ENCODE assay signal across 1 cellular context in genomic region chr4:186746581-186746980, GRCh38.
TF ChIP-seq lines count a peak whose summit lies in the region.

No MANE protein-coding gene starts in this region.

TF ChIP-seq in SK-N-SH, 30 proteins besides CTCF, POLR2A, EP300 and RAD21 (continued from another document):
- TF ChIP-seq, protein P1, sequence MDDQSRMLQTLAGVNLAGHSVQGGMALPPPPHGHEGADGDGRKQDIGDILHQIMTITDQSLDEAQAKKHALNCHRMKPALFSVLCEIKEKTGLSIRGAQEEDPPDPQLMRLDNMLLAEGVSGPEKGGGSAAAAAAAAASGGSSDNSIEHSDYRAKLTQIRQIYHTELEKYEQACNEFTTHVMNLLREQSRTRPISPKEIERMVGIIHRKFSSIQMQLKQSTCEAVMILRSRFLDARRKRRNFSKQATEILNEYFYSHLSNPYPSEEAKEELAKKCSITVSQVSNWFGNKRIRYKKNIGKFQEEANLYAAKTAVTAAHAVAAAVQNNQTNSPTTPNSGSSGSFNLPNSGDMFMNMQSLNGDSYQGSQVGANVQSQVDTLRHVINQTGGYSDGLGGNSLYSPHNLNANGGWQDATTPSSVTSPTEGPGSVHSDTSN (IDR thresholded peaks at IDR 0.05): no peak
- TF ChIP-seq FOXM1 (IDR thresholded peaks at IDR 0.05; ENCODE audit: low read depth) (no peak), EZH2phosphoT487 (IDR thresholded peaks at IDR 0.05; ENCODE audit: borderline replicate concordance, low read depth) (no peak), JUND (IDR thresholded peaks at IDR 0.05) (no peak), YY1 (IDR thresholded peaks at IDR 0.05; ENCODE audit: low read depth) (no peak)
